Comparison of ENCODE assay signal across 10 cellular contexts in genomic region chr10:95837368-95837776, GRCh38.
DNase-seq lines count a peak whose midpoint lies in the region; ATAC-seq and TF ChIP-seq lines count a peak whose summit lies in the region.
"Had no signal": no experiment of that assay in that cellular context is flagged by ENCODE, and none has a peak within 500 bp of the region (broad histone marks: within the 10 kb centered on the region; RNA-seq: fewer than 3 reads in every experiment).

No MANE protein-coding gene starts in this region.

- H3K79me2 ChIP-seq in mesendoderm (ENCODE audit: control insufficient read depth, insufficient read depth, low read length) = no peaks in the 10 kb centered on the region

- H3K27ac ChIP-seq in HL-60 (replicated peaks) = peak overlapping the region; percentile 19; the same call in 1 of the 2 replicates
- no peak overlapping the region for H3K27ac ChIP-seq in mesendoderm (ENCODE audit: low read depth, low read length)

- H3K18ac ChIP-seq in mesendoderm (ENCODE audit: low read length) = peak overlapping the region; percentile 25

- H3K79me1 ChIP-seq in mesendoderm (ENCODE audit: low read length) = no peaks in the 10 kb centered on the region

- H3K23ac ChIP-seq in mesendoderm (ENCODE audit: low read length) = no peak overlapping the region

- H3K27me3 ChIP-seq in HL-60 (ENCODE audit: insufficient read depth, poor library complexity, severe bottlenecking) (no peaks in the 10 kb centered on the region), mesendoderm (ENCODE audit: insufficient read depth, low read length, poor library complexity) (no peaks in the 10 kb centered on the region)

- H2BK15ac ChIP-seq in mesendoderm (replicated peaks; ENCODE audit: low read depth) = no peak overlapping the region

- H3K27me3 Mint-ChIP-seq in endothelial cell (ENCODE audit: unreplicated experiment) = no peaks in the 10 kb centered on the region
- H3K27me3 Mint-ChIP-seq: central memory CD8-positive, alpha-beta T cell had no signal

- H3K4ac ChIP-seq in mesendoderm (ENCODE audit: low read depth, low read length) = no peak overlapping the region

- H3K9me3 Mint-ChIP-seq in endothelial cell (ENCODE audit: unreplicated experiment) = no peaks in the 10 kb centered on the region
- H3K9me3 Mint-ChIP-seq: central memory CD8-positive, alpha-beta T cell had no signal

- no peak overlapping the region for H4K8ac ChIP-seq in mesendoderm (ENCODE audit: low read depth, low read length)

- H4K5ac ChIP-seq in mesendoderm (ENCODE audit: low read length) = no peak overlapping the region

- no peak overlapping the region for H2AK5ac ChIP-seq in mesendoderm (ENCODE audit: low read length)

- peaks cover 9% of the 10 kb centered on the region for H3K36me3 Mint-ChIP-seq in endothelial cell (ENCODE audit: low read depth, unreplicated experiment)

- peak; percentile 4 for DNase-seq in ELF-1 (ENCODE audit: low read depth, low spot score)
- DNase-seq in HL-60 (ENCODE audit: low read depth in 1 of 2, low spot score in 1 of 2) = no peak
- no peak for DNase-seq in mesendoderm
- DNase-seq in posterior cingulate gyrus = no peak
- DNase-seq in GM13976 (ENCODE audit: low spot score) = no peak
- no peak for DNase-seq in retina
- no peak for DNase-seq in endothelial cell (ENCODE audit: low spot score)
- DNase-seq: NCI-H1694 treated with DMSO at 0.1 percent for 48 hours had no signal

- no peak overlapping the region for H3K27ac Mint-ChIP-seq in endothelial cell (ENCODE audit: unreplicated experiment)

- in situ Hi-C loops in GM13976 (cut with MboI; ENCODE audit: low sequenced_read_pairs, unreplicated experiment) = loop anchor here (5.0 kb wide), 1 partner anchor 140 kb away; no protein-coding TSS in a partner anchor

- peak; percentile 12 for ATAC-seq in GM21447 (IDR thresholded peaks at IDR 0.05; ENCODE audit: unreplicated experiment)

- H3K56ac ChIP-seq in mesendoderm (ENCODE audit: low read length) = no peak overlapping the region

- intact Hi-C loops in posterior cingulate gyrus (cut with DNase I) = no loop called here

- H3K4me3 Mint-ChIP-seq in endothelial cell (ENCODE audit: unreplicated experiment) = no peak overlapping the region
- H3K4me3 Mint-ChIP-seq: central memory CD8-positive, alpha-beta T cell had no signal

- H3K4me2 ChIP-seq in mesendoderm (ENCODE audit: low read length) = no peak overlapping the region

- H3K4me3 ChIP-seq in HL-60 (replicated peaks; ENCODE audit: insufficient read depth, low read length) (no peak overlapping the region), mesendoderm (ENCODE audit: low read length) (no peak overlapping the region)

- peaks cover 35% of the 10 kb centered on the region for H3K4me1 Mint-ChIP-seq in endothelial cell (ENCODE audit: unreplicated experiment)

- H3K4me1 ChIP-seq in mesendoderm (ENCODE audit: control insufficient read depth, low read depth, low read length) = no peaks in the 10 kb centered on the region

- no peaks in the 10 kb centered on the region for H3K36me3 ChIP-seq in mesendoderm (ENCODE audit: control insufficient read depth, insufficient read depth, low read length)

- H2BK120ac ChIP-seq in mesendoderm (ENCODE audit: low read depth, low read length) = no peak overlapping the region

- no peak overlapping the region for H3K9ac ChIP-seq in mesendoderm (ENCODE audit: low read length)

- no CpG with 5 or more reads among the region's 1 CpG for WGBS in mesendoderm (ENCODE audit: extremely low coverage, insufficient coverage, low lambda C conversion rate)

- H2BK5ac ChIP-seq in mesendoderm (ENCODE audit: low read length) = no peak overlapping the region

- TF ChIP-seq CTCF in HL-60 (IDR thresholded peaks at IDR 0.05; ENCODE audit: insufficient read depth, low read length) (no peak), GM13976 (IDR thresholded peaks at IDR 0.05; ENCODE audit: borderline replicate concordance, control extremely low read depth, extremely low read depth, insufficient read depth, missing control alignments) (no peak), endothelial cell (IDR thresholded peaks at IDR 0.05; ENCODE audit: unreplicated experiment) (no peak)
